32 cellular contexts compared by ENCODE assay signal in genomic region chr15:79194386-79194785, GRCh38.
"Had no signal": no experiment of that assay in that cellular context is flagged by ENCODE, and none has a peak within 500 bp of the region (broad histone marks: within the 10 kb centered on the region; RNA-seq: fewer than 3 reads in every experiment).

No MANE protein-coding gene starts in this region.

- DNase-seq: Karpas-422, NCI-H1048, NCI-H1092 treated with DMSO at 0.1 percent for 48 hours, NCI-H1105 treated with DMSO at 0.1 percent for 48 hours, NCI-H1436, NCI-H146, NCI-H1694, NCI-H187, NCI-H1930, NCI-H2029 treated with DMSO at 0.1 percent for 48 hours, NCI-H2081 treated with DMSO at 0.1 percent for 48 hours, NCI-H2107, NCI-H2171, NCI-H226, NCI-H446 treated with DMSO at 0.1 percent for 48 hours, NCI-H510A, NCI-H524, NCI-H526, NCI-H69, NCI-H748 treated with DMSO at 0.1 percent for 48 hours, NCI-H82, PC-9, SHP77, SIG-M5, SJCRH30, T-cell had no signal

- H3K4me2 ChIP-seq: PC-9 had no signal

- H3K4me1 ChIP-seq: SJCRH30 had no signal

- H3K27ac ChIP-seq: PC-9, RWPE1, SJCRH30, SK-N-MC had no signal

- ATAC-seq: Panc1, Right ventricle myocardium inferior, SK-N-SH treated with all-trans-retinoic acid at 6 μM for 48 hours, T-cell had no signal

- H3K36me3 ChIP-seq: SJCRH30 had no signal

- H3K9me3 ChIP-seq: SJCRH30 had no signal

- H2AFZ ChIP-seq: PC-9 had no signal

- FAIRE-seq: RCC 7860 had no signal

- H3K4me3 ChIP-seq: PC-9, SJCRH30, SK-N-MC had no signal

- H3K27me3 ChIP-seq: SJCRH30 had no signal
